Comparison of ENCODE assay signal across 8 cellular contexts in genomic region chr13:19864339-19865309, GRCh38. TPM values are rescaled to one million over a fixed set of nuclear protein-coding genes. Genes with fewer than 3 reads are reported as not detected.
DNase-seq lines count a peak whose midpoint lies in the region; ATAC-seq and TF ChIP-seq lines count a peak whose summit lies in the region.

No MANE protein-coding gene starts in this region.

- H3K27ac ChIP-seq in BLaER1 treated with 17β-estradiol and CSF1 and Interleukin-3, amounts not matched to agents 10 nM and 100 nM: peak overlapping the region; percentile 94 to 100 (median 98)

- peaks cover 17 to 27% (median 23%) of the 10 kb centered on the region in 10 experiments for H3K4me1 ChIP-seq in BLaER1 treated with 17β-estradiol and CSF1 and Interleukin-3, amounts not matched to agents 10 nM and 100 nM
- H3K4me1 ChIP-seq in mononuclear cell (ENCODE audit: insufficient read depth, low read length): peaks cover 27% of the 10 kb centered on the region

- TF ChIP-seq POLR2A in GM19099 (IDR thresholded peaks at IDR 0.05; ENCODE audit: extremely low read depth, insufficient read length, low read depth): peak; percentile 61

- peaks cover 6 to 27% (median 16%) of the 10 kb centered on the region in 11 experiments; a peak in 14 of 22 replicates for H4K20me1 ChIP-seq in BLaER1 treated with 17β-estradiol and CSF1 and Interleukin-3, amounts not matched to agents 10 nM and 100 nM

- ATAC-seq in HG03378 (IDR thresholded peaks at IDR 0.05; ENCODE audit: unreplicated experiment): peak; percentile 12

- H3K4me2 ChIP-seq in BLaER1 treated with 17β-estradiol and CSF1 and Interleukin-3, amounts not matched to agents 10 nM and 100 nM: peak overlapping the region; percentile 72 to 97 (median 87)

- peak; percentile 70 for TF ChIP-seq CTCF in epithelial cell of esophagus (IDR thresholded peaks at IDR 0.05; ENCODE audit: insufficient read depth, low read depth, low read length, missing control alignments)

- H3K4me3 ChIP-seq in BLaER1 treated with 17β-estradiol and CSF1 and Interleukin-3, amounts not matched to agents 10 nM and 100 nM: peak overlapping the region; percentile 74 to 92 (median 86)
- H3K4me3 ChIP-seq in epithelial cell of esophagus (ENCODE audit: low read length): peak overlapping the region; percentile 72
- peak overlapping the region; percentile 87 for H3K4me3 ChIP-seq in mononuclear cell (ENCODE audit: low read length)

- peak overlapping the region; percentile 86 to 97 (median 96) for H3K9ac ChIP-seq in BLaER1 treated with 17β-estradiol and CSF1 and Interleukin-3, amounts not matched to agents 10 nM and 100 nM

- no peaks in the 10 kb centered on the region for H3K9me3 ChIP-seq in BLaER1 treated with 17β-estradiol and CSF1 and Interleukin-3, amounts not matched to agents 10 nM and 100 nM (replicated peaks in 1 of 11)
- no peaks in the 10 kb centered on the region for H3K9me3 ChIP-seq in mononuclear cell (ENCODE audit: low read depth, low read length)

- H3K36me3 ChIP-seq in BLaER1 treated with 17β-estradiol and CSF1 and Interleukin-3, amounts not matched to agents 10 nM and 100 nM: peaks cover 0 to 13% (median 5%) of the 10 kb centered on the region in 11 experiments; a peak in 12 of 22 replicates

- no peaks in the 10 kb centered on the region for H3K27me3 ChIP-seq in BLaER1 treated with 17β-estradiol and CSF1 and Interleukin-3, amounts not matched to agents 10 nM and 100 nM
- no peaks in the 10 kb centered on the region for H3K27me3 ChIP-seq in mononuclear cell (ENCODE audit: insufficient read depth, low read length)

- peak; percentile 91 for DNase-seq in NCI-H82 (lab: John Stamatoyannopoulos, UW)
- peak; percentile 67 for DNase-seq in activated CD8-positive, alpha-beta memory T cell treated with anti-CD3 and anti-CD28 coated beads, Interleukin-2, amount 50 U/mL, for 4 hours
- DNase-seq in epithelial cell of esophagus (ENCODE audit: low read depth): peak; percentile 74
- DNase-seq in stimulated activated CD8-positive, alpha-beta memory T cell treated with anti-CD3 and anti-CD28 coated beads, Interleukin-2, amount 100 ng/mL, for 48 hours (ENCODE audit: low read depth in 2 of 2): peak; percentile 28 to 51

RNA-seq across cellular contexts. Expression of gene ZMYM5, which starts 1.2 kb away (rescaled TPM):
- 43.7 TPM for total RNA-seq in mononuclear cell

Comparison
In these comparisons a context has a peak if more than half of its experiments do, and no peak if none do; other contexts are left out.
1. Peak in every context shown above with its lines: DNase-seq, ATAC-seq, H3K4me3 ChIP-seq and H3K27ac ChIP-seq.
2. DNase-seq: peak in every context shown above with its lines; median percentile 91 in NCI-H82; 74 in epithelial cell of esophagus; 67 in activated CD8-positive, alpha-beta memory T cell treated with anti-CD3 and anti-CD28 coated beads, Interleukin-2, amount 50 U/mL, for 4 hours; 40 in stimulated activated CD8-positive, alpha-beta memory T cell treated with anti-CD3 and anti-CD28 coated beads, Interleukin-2, amount 100 ng/mL, for 48 hours.